20 cellular contexts compared by ENCODE assay signal in genomic region chr12:106157802-106158201, GRCh38. TPM values are rescaled to one million over a fixed set of nuclear protein-coding genes. Genes with fewer than 3 reads are reported as not detected.
DNase-seq lines count a peak whose midpoint lies in the region; ATAC-seq and TF ChIP-seq lines count a peak whose summit lies in the region.
"Had no signal": no experiment of that assay in that cellular context is flagged by ENCODE, and none has a peak within 500 bp of the region (broad histone marks: within the 10 kb centered on the region; RNA-seq: fewer than 3 reads in every experiment).

No MANE protein-coding gene starts in this region.

- H3K4me3 Mint-ChIP-seq in HFFc6: no peak overlapping the region
- H3K4me3 Mint-ChIP-seq in stimulated activated naive B cell treated with anti-CD40 and anti-IgM and Interleukin-4, amounts not matched to agents 10 μg/mL and 1 μg/mL and 100 μg/mL, for 72 hours: no peak overlapping the region
- H3K4me3 Mint-ChIP-seq: B cell; CD4-positive, alpha-beta T cell; CD8-positive, alpha-beta T cell had no signal

- TF ChIP-seq CTCF in HFFc6 (IDR thresholded peaks at IDR 0.05): no peak
- TF ChIP-seq CTCF in esophagus muscularis mucosa (IDR thresholded peaks at IDR 0.05): no peak

- no peak overlapping the region; the same call in 1 of the 2 replicates for H3K27ac Mint-ChIP-seq in HFFc6
- H3K27ac Mint-ChIP-seq in stimulated activated naive B cell treated with anti-CD40 and anti-IgM and Interleukin-4, amounts not matched to agents 10 μg/mL and 1 μg/mL and 100 μg/mL, for 72 hours: no peak overlapping the region
- H3K27ac Mint-ChIP-seq: B cell; CD4-positive, alpha-beta T cell; CD8-positive, alpha-beta T cell had no signal

- H3K27ac ChIP-seq in esophagus muscularis mucosa (replicated peaks in 1 of 4): no peak overlapping the region
- H3K27ac ChIP-seq: 22Rv1; A549; BLaER1 treated with 17β-estradiol and CSF1 and Interleukin-3, amounts not matched to agents 10 nM and 100 nM; C4-2B had no signal

- WGBS in esophagus muscularis mucosa: 100% methylated on average over 2 of the region's 2 CpGs

- intact Hi-C loops in esophagus muscularis mucosa (cut with DNase I): no loop called here
- intact Hi-C loops in head of caudate nucleus (cut with DNase I): no loop called here

- peaks cover 0 to 2% (median 0%) of the 10 kb centered on the region in 4 donors for H3K27me3 ChIP-seq in esophagus muscularis mucosa
- H3K27me3 ChIP-seq: BLaER1 treated with 17β-estradiol and CSF1 and Interleukin-3, amounts not matched to agents 10 nM and 100 nM had no signal

- ATAC-seq in stimulated activated naive B cell treated with anti-CD40 and anti-IgM and Interleukin-4, amounts not matched to agents 10 μg/mL and 1 μg/mL and 100 μg/mL, for 72 hours (replicated peaks): no peak
- no peak for ATAC-seq in GM18909 (IDR thresholded peaks at IDR 0.05; ENCODE audit: poor library complexity, unreplicated experiment)
- ATAC-seq: A549; CD8-positive, alpha-beta T cell had no signal

- no peak for TF ChIP-seq EP300 in esophagus muscularis mucosa (IDR thresholded peaks at IDR 0.05)

- H3K4me3 ChIP-seq in esophagus muscularis mucosa: no peak overlapping the region
- H3K4me3 ChIP-seq: A549; BLaER1 treated with 17β-estradiol and CSF1 and Interleukin-3, amounts not matched to agents 10 nM and 100 nM had no signal

- DNase-seq in EH (ENCODE audit: low read depth): peak; percentile 82
- DNase-seq in HFFc6: peak; percentile 68
- DNase-seq in T1000 (lab: John Stamatoyannopoulos, UW): peak; percentile 37
- DNase-seq in esophagus muscularis mucosa (ENCODE audit: extremely low spot score): peak; percentile 66
- no peak for DNase-seq in stimulated activated naive B cell treated with anti-CD40 and anti-IgM and Interleukin-4, amounts not matched to agents 10 μg/mL and 1 μg/mL and 100 μg/mL, for 72 hours
- DNase-seq in head of caudate nucleus: no peak
- DNase-seq in NOMO-1 treated with DMSO at 0.1 percent for 48 hours (lab: John Stamatoyannopoulos, UW; ENCODE audit: unreplicated experiment): no peak
- DNase-seq: AML-193; Caco-2; Calu3; CD4-positive, alpha-beta T cell; CD8-positive, alpha-beta T cell; DMS79 treated with DMSO at 0.1 percent for 48 hours; GF-D8 had no signal

- H3K4me1 ChIP-seq in esophagus muscularis mucosa: no peaks in the 10 kb centered on the region
- H3K4me1 ChIP-seq: A549; BLaER1 treated with 17β-estradiol and CSF1 and Interleukin-3, amounts not matched to agents 10 nM and 100 nM; Caco-2 had no signal

- no peaks in the 10 kb centered on the region for H3K36me3 ChIP-seq in esophagus muscularis mucosa
- H3K36me3 ChIP-seq: BLaER1 treated with 17β-estradiol and CSF1 and Interleukin-3, amounts not matched to agents 10 nM and 100 nM had no signal

- H3K4me1 Mint-ChIP-seq in HFFc6 (ENCODE audit: low read depth): peaks cover 28% of the 10 kb centered on the region
- no peaks in the 10 kb centered on the region for H3K4me1 Mint-ChIP-seq in stimulated activated naive B cell treated with anti-CD40 and anti-IgM and Interleukin-4, amounts not matched to agents 10 μg/mL and 1 μg/mL and 100 μg/mL, for 72 hours
- H3K4me1 Mint-ChIP-seq: B cell had no signal

- TF ChIP-seq POLR2A in esophagus muscularis mucosa (IDR thresholded peaks at IDR 0.05; ENCODE audit: low read depth): no peak

- H3K9me3 ChIP-seq in esophagus muscularis mucosa: no peaks in the 10 kb centered on the region
- H3K9me3 ChIP-seq: Caco-2 had no signal

- H3K9me3 Mint-ChIP-seq in HFFc6: no peaks in the 10 kb centered on the region
- H3K9me3 Mint-ChIP-seq in stimulated activated naive B cell treated with anti-CD40 and anti-IgM and Interleukin-4, amounts not matched to agents 10 μg/mL and 1 μg/mL and 100 μg/mL, for 72 hours: peaks cover 0 to 2% of the 10 kb centered on the region in 2 donors
- H3K9me3 Mint-ChIP-seq: CD4-positive, alpha-beta T cell; CD8-positive, alpha-beta T cell had no signal

- H3K27me3 Mint-ChIP-seq in HFFc6 (ENCODE audit: insufficient read depth): no peaks in the 10 kb centered on the region; the same call in none of the 2 replicates
- H3K27me3 Mint-ChIP-seq in stimulated activated naive B cell treated with anti-CD40 and anti-IgM and Interleukin-4, amounts not matched to agents 10 μg/mL and 1 μg/mL and 100 μg/mL, for 72 hours: peaks cover 13 to 28% of the 10 kb centered on the region in 2 donors

- no peaks in the 10 kb centered on the region for H3K36me3 Mint-ChIP-seq in HFFc6 (ENCODE audit: low read depth)
- no peaks in the 10 kb centered on the region for H3K36me3 Mint-ChIP-seq in stimulated activated naive B cell treated with anti-CD40 and anti-IgM and Interleukin-4, amounts not matched to agents 10 μg/mL and 1 μg/mL and 100 μg/mL, for 72 hours
- H3K36me3 Mint-ChIP-seq: CD8-positive, alpha-beta T cell had no signal

RNA-seq across cellular contexts. Expression of gene NUAK1, which starts 19.0 kb away (rescaled TPM):
- total RNA-seq in HFFc6 (2021; fragmentation: NEBNext Ultra II Directional; extraction: Animal tissue kit (Norgen Biotek cat#: 25700)): 10 to 100 TPM; 11.0 to 37.3 (median 14.1) TPM
- total RNA-seq in esophagus muscularis mucosa: 10 to 100 TPM in 2 of 4 donors, 1 to 10 TPM in 2; 7.1 to 19.8 (median 10.7) TPM
- total RNA-seq: B cell had no signal

Comparison
In these comparisons a context has a peak if more than half of its experiments do, and no peak if none do; other contexts are left out.
1. DNase-seq: peak in EH (single experiment), HFFc6 (single experiment), T1000 (single experiment) and esophagus muscularis mucosa (single experiment); none in stimulated activated naive B cell treated with anti-CD40 and anti-IgM and Interleukin-4, amounts not matched to agents 10 μg/mL and 1 μg/mL and 100 μg/mL, for 72 hours (single experiment), head of caudate nucleus (0 of 42) and NOMO-1 treated with DMSO at 0.1 percent for 48 hours (single experiment).